Comparison of ENCODE assay signal across 14 cellular contexts in genomic region chr7:138945169-138945568, GRCh38. TPM values are rescaled to one million over a fixed set of nuclear protein-coding genes. Genes with fewer than 3 reads are reported as not detected.
DNase-seq lines count a peak whose midpoint lies in the region; FAIRE-seq and TF ChIP-seq lines count a peak whose summit lies in the region.
"Had no signal": no experiment of that assay in that cellular context is flagged by ENCODE, and none has a peak within 500 bp of the region (broad histone marks: within the 10 kb centered on the region; RNA-seq: fewer than 3 reads in every experiment).

No MANE protein-coding gene starts in this region.

- intact Hi-C loops in activated T-helper 1 cell treated with anti-CD3 and anti-CD28 coated beads, Interleukin-12 subunit alpha, Interleukin-12 subunit beta, Interleukin-2, Interleukin-4 antibody, amounts not matched to agents 30 ng/mL and 10 ng/mL and 1 ng/mL, durations not matched to agents 14 hours and 24 hours and 36 hours (cut with micrococcal nuclease), result no loop called here

- peaks cover 17% of the 10 kb centered on the region for H3K4me1 Mint-ChIP-seq in glutamatergic neuron (ENCODE audit: low read depth, unreplicated experiment)
- H3K4me1 Mint-ChIP-seq in activated T-helper 1 cell treated with anti-CD3 and anti-CD28 coated beads, Interleukin-12 subunit alpha, Interleukin-12 subunit beta, Interleukin-2, Interleukin-4 antibody, amounts not matched to agents 30 ng/mL and 10 ng/mL and 1 ng/mL, durations not matched to agents 14 hours and 24 hours and 36 hours (ENCODE audit: low read depth), result no peaks in the 10 kb centered on the region
- H3K4me1 Mint-ChIP-seq: B cell; CD4-positive, alpha-beta memory T cell had no signal

- TF ChIP-seq CTCF in D721Med (IDR thresholded peaks at IDR 0.05; ENCODE audit: insufficient read depth, missing control alignments) (no peak), glutamatergic neuron (IDR thresholded peaks at IDR 0.05; ENCODE audit: partially characterized antibody, unreplicated experiment) (no peak)

- no peak overlapping the region for H3K4me3 Mint-ChIP-seq in glutamatergic neuron (ENCODE audit: unreplicated experiment)
- H3K4me3 Mint-ChIP-seq in activated T-helper 1 cell treated with anti-CD3 and anti-CD28 coated beads, Interleukin-12 subunit alpha, Interleukin-12 subunit beta, Interleukin-2, Interleukin-4 antibody, amounts not matched to agents 30 ng/mL and 10 ng/mL and 1 ng/mL, durations not matched to agents 14 hours and 24 hours and 36 hours, result no peak overlapping the region
- H3K4me3 Mint-ChIP-seq: B cell; CD4-positive, alpha-beta memory T cell had no signal

- H3K27ac Mint-ChIP-seq in glutamatergic neuron (ENCODE audit: unreplicated experiment), result peak overlapping the region; percentile 52
- no peak overlapping the region for H3K27ac Mint-ChIP-seq in activated T-helper 1 cell treated with anti-CD3 and anti-CD28 coated beads, Interleukin-12 subunit alpha, Interleukin-12 subunit beta, Interleukin-2, Interleukin-4 antibody, amounts not matched to agents 30 ng/mL and 10 ng/mL and 1 ng/mL, durations not matched to agents 14 hours and 24 hours and 36 hours
- H3K27ac Mint-ChIP-seq: B cell; CD4-positive, alpha-beta memory T cell had no signal

- no peaks in the 10 kb centered on the region for H3K36me3 Mint-ChIP-seq in glutamatergic neuron (ENCODE audit: unreplicated experiment)
- no peaks in the 10 kb centered on the region for H3K36me3 Mint-ChIP-seq in activated T-helper 1 cell treated with anti-CD3 and anti-CD28 coated beads, Interleukin-12 subunit alpha, Interleukin-12 subunit beta, Interleukin-2, Interleukin-4 antibody, amounts not matched to agents 30 ng/mL and 10 ng/mL and 1 ng/mL, durations not matched to agents 14 hours and 24 hours and 36 hours (ENCODE audit: low read depth)
- H3K36me3 Mint-ChIP-seq: CD4-positive, alpha-beta memory T cell had no signal

- DNase-seq in D721Med (ENCODE audit: insufficient read length, low spot score), result peak; percentile 51
- DNase-seq in ELF-1 (ENCODE audit: low read depth, low spot score), result peak; percentile 26
- DNase-seq in NCI-H524 treated with DMSO at 0.1 percent for 48 hours (lab: John Stamatoyannopoulos, UW), result peak; percentile 92
- no peak for DNase-seq in glutamatergic neuron
- DNase-seq in H4 (ENCODE audit: low spot score), result no peak
- DNase-seq in stimulated activated CD4-positive, alpha-beta T cell treated with anti-CD3 and anti-CD28 coated beads, Interleukin-12 subunit alpha, Interleukin-12 subunit beta, amount 100 ng/mL, for 4 hours, result no peak
- DNase-seq in activated T-helper 1 cell treated with anti-CD3 and anti-CD28 coated beads, Interleukin-12 subunit alpha, Interleukin-12 subunit beta, Interleukin-2, Interleukin-4 antibody, amounts not matched to agents 30 ng/mL and 10 ng/mL and 1 ng/mL, durations not matched to agents 14 hours and 24 hours and 36 hours (ENCODE audit: low spot score), result no peak
- DNase-seq: CD4-positive, alpha-beta memory T cell; EL; NCI-H187 treated with DMSO at 0.1 percent for 48 hours; NCI-H226; NK-92 treated with Interleukin-12 subunit alpha and Interleukin-12 subunit beta, amount 100 ng/mL, for 24 hours had no signal

- peaks cover 2% of the 10 kb centered on the region for H3K9me3 Mint-ChIP-seq in glutamatergic neuron (ENCODE audit: unreplicated experiment)
- no peaks in the 10 kb centered on the region for H3K9me3 Mint-ChIP-seq in activated T-helper 1 cell treated with anti-CD3 and anti-CD28 coated beads, Interleukin-12 subunit alpha, Interleukin-12 subunit beta, Interleukin-2, Interleukin-4 antibody, amounts not matched to agents 30 ng/mL and 10 ng/mL and 1 ng/mL, durations not matched to agents 14 hours and 24 hours and 36 hours
- H3K9me3 Mint-ChIP-seq: CD4-positive, alpha-beta memory T cell had no signal

- H3K27me3 Mint-ChIP-seq in glutamatergic neuron (ENCODE audit: unreplicated experiment), result peaks cover 5% of the 10 kb centered on the region
- H3K27me3 Mint-ChIP-seq in activated T-helper 1 cell treated with anti-CD3 and anti-CD28 coated beads, Interleukin-12 subunit alpha, Interleukin-12 subunit beta, Interleukin-2, Interleukin-4 antibody, amounts not matched to agents 30 ng/mL and 10 ng/mL and 1 ng/mL, durations not matched to agents 14 hours and 24 hours and 36 hours (ENCODE audit: insufficient read depth), result peaks cover 19% of the 10 kb centered on the region

- peak; percentile 89 for FAIRE-seq in D721Med (lab: Jason Lieb, UNC)
- FAIRE-seq: K562 had no signal

RNA-seq across cellular contexts. Expression of gene KIAA1549, which starts 36.0 kb away (rescaled TPM):
- total RNA-seq in glutamatergic neuron (ENCODE audit: unreplicated experiment), result 40.2 TPM
- 2.5 and 3.3 TPM in 2 replicates for total RNA-seq in H4 (2014; rRNA removed; shearing (Covaris generic))
- 0.59 and 0.75 TPM in 2 replicates for total RNA-seq in activated T-helper 1 cell treated with anti-CD3 and anti-CD28 coated beads, Interleukin-12 subunit alpha, Interleukin-12 subunit beta, Interleukin-2, Interleukin-4 antibody, amounts not matched to agents 30 ng/mL and 10 ng/mL and 1 ng/mL, durations not matched to agents 14 hours and 24 hours and 36 hours

Comparison
In these comparisons a context has a peak if more than half of its experiments do, and no peak if none do; other contexts are left out.
1. DNase-seq: peak in D721Med (single experiment), ELF-1 (single experiment) and NCI-H524 treated with DMSO at 0.1 percent for 48 hours (single experiment); none in glutamatergic neuron (single experiment), H4 (single experiment), stimulated activated CD4-positive, alpha-beta T cell treated with anti-CD3 and anti-CD28 coated beads, Interleukin-12 subunit alpha, Interleukin-12 subunit beta, amount 100 ng/mL, for 4 hours (single experiment) and activated T-helper 1 cell treated with anti-CD3 and anti-CD28 coated beads, Interleukin-12 subunit alpha, Interleukin-12 subunit beta, Interleukin-2, Interleukin-4 antibody, amounts not matched to agents 30 ng/mL and 10 ng/mL and 1 ng/mL, durations not matched to agents 14 hours and 24 hours and 36 hours (single experiment).